ENCODE assay signal across 29 cellular contexts in the genomic region with DNA sequence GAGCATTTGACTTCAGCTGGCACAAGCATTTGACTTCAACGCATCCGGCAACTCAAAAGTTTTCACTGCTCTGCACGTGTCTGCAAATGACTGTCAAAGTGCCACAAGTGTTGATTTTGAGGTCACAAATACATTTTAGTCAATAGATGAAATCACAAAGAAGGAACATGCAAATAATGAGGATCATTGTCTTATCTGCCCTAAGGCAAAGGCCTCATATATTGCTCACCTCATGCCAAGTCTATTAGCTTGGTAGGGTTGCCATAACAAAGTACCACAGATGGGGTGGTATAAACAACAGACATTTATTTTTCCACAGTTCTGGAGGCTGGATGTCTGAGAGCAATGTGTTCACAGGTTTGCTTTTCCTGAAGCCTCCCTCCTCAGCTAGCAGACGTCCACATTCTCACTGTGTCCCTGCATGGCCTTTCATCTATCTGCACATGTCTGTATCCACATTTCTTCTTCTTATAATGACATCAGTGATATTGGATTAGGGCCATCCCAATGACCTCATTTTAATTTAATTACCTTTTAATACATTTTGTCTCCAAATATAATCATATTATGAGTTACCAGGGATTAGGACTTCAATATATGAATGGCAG.
DNase-seq lines count a peak whose midpoint lies in the region; ATAC-seq and FAIRE-seq lines count a peak whose summit lies in the region.
"Had no signal": no experiment of that assay in that cellular context is flagged by ENCODE, and none has a peak within 500 bp of the region (broad histone marks: within the 10 kb centered on the region; RNA-seq: fewer than 3 reads in every experiment).

No MANE protein-coding gene starts in this region.

- ATAC-seq in GM18517 (IDR thresholded peaks at IDR 0.05; ENCODE audit: unreplicated experiment), result no peak
- no peak for ATAC-seq in GM19467 (IDR thresholded peaks at IDR 0.05; ENCODE audit: unreplicated experiment)
- ATAC-seq: esophagus mucosa, left cardiac atrium, Right ventricle myocardium inferior had no signal

- DNase-seq in DMS53 (lab: John Stamatoyannopoulos, UW) (peak; percentile 26), DMS53 treated with DMSO at 0.1 percent for 48 hours (lab: John Stamatoyannopoulos, UW; ENCODE audit: unreplicated experiment) (no peak), NCI-H146 treated with DMSO at 0.1 percent for 48 hours (lab: John Stamatoyannopoulos, UW; ENCODE audit: unreplicated experiment) (peak; percentile 61), NCI-H345 (lab: John Stamatoyannopoulos, UW) (peak; percentile 88), cerebellar cortex (ENCODE audit: low spot score) (peak; percentile 55), GM19239 (ENCODE audit: insufficient read length, low spot score) (no peak)
- DNase-seq: 8988T; activated CD4-positive, alpha-beta T cell treated with anti-CD3 and anti-CD28 coated beads for 48 hours; activated effector memory CD4-positive, alpha-beta T cell treated with anti-CD3 and anti-CD28 coated beads, Interleukin-2, amount 50 U/mL, for 16 hours; activated naive CD8-positive, alpha-beta T cell treated with anti-CD3 and anti-CD28 coated beads, Interleukin-2, amount 10 ng/mL, durations not matched to agents 7 days and 5 days; activated T-cell treated with anti-CD3 and anti-CD28 coated beads, Interleukin-2, amount 50 U/mL, for 1 hour; CD4-positive, alpha-beta T cell; central memory CD4-positive, alpha-beta T cell; DMS 273 treated with DMSO at 0.1 percent for 48 hours; endodermal cell; GDM1; H9; left cardiac atrium; NCI-H1092 treated with DMSO at 0.1 percent for 48 hours; NCI-H2227 treated with DMSO at 0.1 percent for 48 hours; sigmoid colon; stimulated activated naive CD4-positive, alpha-beta T cell; WERI-Rb-1 had no signal

- no peak for FAIRE-seq in GM19239 (lab: Jason Lieb, UNC)
- FAIRE-seq: astrocyte, frontal cortex had no signal

Comparison
In these comparisons a context has a peak if more than half of its experiments do, and no peak if none do; other contexts are left out.
1. DNase-seq: peak in DMS53 (single experiment), NCI-H146 treated with DMSO at 0.1 percent for 48 hours (single experiment), NCI-H345 (single experiment) and cerebellar cortex (single experiment); none in DMS53 treated with DMSO at 0.1 percent for 48 hours (single experiment) and GM19239 (single experiment).